Comparison of ENCODE assay signal across 8 cellular contexts in the genomic region with DNA sequence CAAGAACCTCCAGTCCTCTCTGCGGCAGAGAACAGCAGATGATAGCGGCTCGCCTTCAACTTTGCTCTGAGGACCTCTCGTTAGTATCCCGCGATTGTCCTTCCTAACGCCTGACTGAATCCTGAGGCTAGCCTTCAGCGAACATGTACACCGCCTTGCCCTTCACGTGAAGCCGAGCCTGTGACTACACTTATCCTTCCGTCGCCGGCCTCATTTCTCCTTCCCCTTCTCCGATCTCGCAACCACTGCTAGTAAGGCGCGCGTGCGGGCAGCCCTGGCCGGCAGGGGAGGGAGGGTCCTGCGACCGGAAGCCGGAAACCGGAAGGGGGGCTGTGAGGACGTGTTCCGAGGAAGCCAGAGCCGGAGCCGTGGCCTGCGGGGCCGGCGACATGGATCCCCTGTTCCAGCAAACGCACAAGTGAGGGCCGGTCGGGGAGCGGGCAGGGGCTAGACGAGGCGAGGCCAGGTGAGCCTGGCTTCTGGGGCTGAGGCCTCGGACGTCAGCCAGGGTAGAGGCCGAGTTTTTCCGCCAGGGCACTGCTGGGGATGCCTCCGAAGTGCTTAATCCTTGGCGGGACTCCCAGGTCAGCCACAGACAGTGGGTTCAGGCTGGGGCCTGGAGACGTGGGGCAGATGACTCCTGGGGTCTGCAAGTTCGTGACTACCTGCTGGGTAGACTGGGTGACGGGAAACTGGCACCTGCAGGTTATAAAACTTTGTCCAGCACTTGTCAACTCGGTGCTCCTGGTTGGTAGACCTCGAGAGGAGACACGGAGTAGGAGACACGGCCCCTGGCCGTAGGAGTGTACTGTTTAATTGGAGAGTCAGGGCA. TPM values are rescaled to one million over a fixed set of nuclear protein-coding genes. Genes with fewer than 3 reads are reported as not detected.
DNase-seq lines count a peak whose midpoint lies in the region; ATAC-seq, FAIRE-seq and TF ChIP-seq lines count a peak whose summit lies in the region.

A gene (plus strand): TSS at position 357 of the 832 bp plus-strand sequence. CDS start 33 bp downstream, at position 390.

- peak within 1 kb of the TSS; percentile 88 to 95 (median 92) for H3K4me3 Mint-ChIP-seq in T-cell

- TF ChIP-seq CTCF in heart left ventricle (IDR thresholded peaks at IDR 0.05): no peak
- peak in 3 of 6 experiments; percentile 18 to 36 (median 25) for TF ChIP-seq CTCF in upper lobe of left lung (IDR thresholded peaks at IDR 0.05)

- H3K36me3 Mint-ChIP-seq in T-cell: peaks cover 6% of the 10 kb centered on the region

- peak in 1 of 4 donors; percentile 3 for TF ChIP-seq EP300 in upper lobe of left lung (IDR thresholded peaks at IDR 0.05)

- H3K27me3 ChIP-seq in heart left ventricle (no peaks in the 10 kb centered on the region), upper lobe of left lung (no peaks in the 10 kb centered on the region)

- H3K27ac ChIP-seq in adipose tissue (ENCODE audit: low read depth, low read length) (peak within 1 kb of the TSS; percentile 92), heart left ventricle (peak within 1 kb of the TSS; percentile 91 to 100 (median 98)), upper lobe of left lung (peak within 1 kb of the TSS; percentile 92 to 98 (median 95))

- ATAC-seq in HG02798 (IDR thresholded peaks at IDR 0.05; ENCODE audit: poor library complexity, unreplicated experiment) (peak; percentile 95), T-cell (replicated peaks in 1 of 4) (peak; percentile 93 to 95 (median 95)), heart left ventricle (peak; percentile 95 to 99 (median 99)), upper lobe of left lung (ENCODE audit: low FRiP score in 2 of 2) (peak; percentile 98 to 99)

- H3K4me3 ChIP-seq in heart left ventricle (peak within 1 kb of the TSS; percentile 64 to 98 (median 80)), upper lobe of left lung (peak within 1 kb of the TSS; percentile 74 to 95 (median 80))

- 0 to 1% (median 0%) methylated on average over 46 to 52 of the region's 52 CpGs for WGBS in adipose tissue, 3 donors
- WGBS in heart left ventricle, 4 donors: 0% methylated on average over 33 to 52 of the region's 52 CpGs
- WGBS in upper lobe of left lung, 2 donors: 1% methylated on average over 41 to 45 of the region's 52 CpGs

- DNase-seq in GM12891 (ENCODE audit: insufficient read length, low spot score) (peak; percentile 87), NCI-H1436 (lab: John Stamatoyannopoulos, UW) (peak; percentile 97), T-cell (peak; percentile 73 to 97 (median 86)), heart left ventricle (peak; percentile 88 to 96 (median 93)), posterior vena cava (ENCODE audit: low spot score) (peak; percentile 98), upper lobe of left lung (peak; percentile 86 to 95)

- H3K4me1 Mint-ChIP-seq in T-cell: peaks cover 45 to 58% (median 55%) of the 10 kb centered on the region in 3 donors

- CTCF ChIA-PET in T-cell (lab: Charles Lee): no interaction called here

- no peaks in the 10 kb centered on the region for H3K27me3 Mint-ChIP-seq in T-cell

- peak within 1 kb of the TSS; percentile 100 for H3K27ac Mint-ChIP-seq in T-cell

- H3K9me3 Mint-ChIP-seq in T-cell: no peaks in the 10 kb centered on the region

- H3K4me1 ChIP-seq in heart left ventricle: peaks cover 0 to 47% (median 25%) of the 10 kb centered on the region in 12 donors
- H3K4me1 ChIP-seq in upper lobe of left lung: peaks cover 23 to 39% (median 30%) of the 10 kb centered on the region in 4 donors

- peaks cover 0 to 4% (median 0%) of the 10 kb centered on the region in 9 donors for H3K36me3 ChIP-seq in heart left ventricle
- no peaks in the 10 kb centered on the region for H3K36me3 ChIP-seq in upper lobe of left lung

- peak; percentile 96 for FAIRE-seq in GM12891 (lab: Jason Lieb, UNC)

- peak; percentile 96 for TF ChIP-seq POLR2A in GM12891 (IDR thresholded peaks at IDR 0.05; ENCODE audit: low read depth, low read length)
- peak in 1 of 2 donors; percentile 86 for TF ChIP-seq POLR2A in heart left ventricle (IDR thresholded peaks at IDR 0.05)
- TF ChIP-seq POLR2A in upper lobe of left lung (IDR thresholded peaks at IDR 0.05): peak; percentile 75 to 93 (median 86)

- H3K9me3 ChIP-seq in heart left ventricle (no peaks in the 10 kb centered on the region), upper lobe of left lung (no peaks in the 10 kb centered on the region)

- POLR2A ChIA-PET in T-cell (lab: Charles Lee): no interaction called here

- intact Hi-C loops in heart left ventricle (cut with DNase I): loop anchor here in 3 of 10 donors (1.0 to 5.0 kb wide), 2 partner anchors 81 to 144 kb away; no protein-coding TSS in a partner anchor
- intact Hi-C loops in posterior vena cava (cut with DNase I): no loop called here

TF ChIP-seq in GM12891, 5 proteins besides CTCF, POLR2A, EP300 and RAD21:
- TF ChIP-seq PAX5 (IDR thresholded peaks at IDR 0.05; ENCODE audit: insufficient read depth, low read length, severe bottlenecking) (no peak), POU2F2 (IDR thresholded peaks at IDR 0.05; ENCODE audit: low read depth, low read length) (peak; percentile 57), TAF1 (IDR thresholded peaks at IDR 0.05; ENCODE audit: low read depth, low read length) (peak; percentile 77), SPI1 (IDR thresholded peaks at IDR 0.05; ENCODE audit: low read depth, low read length) (0 out of 2 replicates have a peak, but pooled peaks have one; percentile 22), POLR2AphosphoS5 (IDR thresholded peaks at IDR 0.05; ENCODE audit: low read depth, low read length) (peak; percentile 97)
TF ChIP-seq in GM12891: peak in this region for 4.

RNA-seq across cellular contexts. Expression of the gene that starts here (rescaled TPM):
- polyA plus RNA-seq in GM12891 (2012; ENCODE audit: low read depth, missing spikeins): 23.9 TPM
- 10 to 100 TPM; 60.3 to 80.2 (median 74.1) TPM for total RNA-seq in T-cell
- polyA plus RNA-seq in adipose tissue: 10 to 100 TPM; 18.0 to 30.1 (median 25.7) TPM
- 10 to 100 TPM; 20.9 to 55.1 (median 38.4) TPM for total RNA-seq in heart left ventricle
- 10 to 100 TPM; 24.3 to 53.8 TPM for polyA plus RNA-seq in heart left ventricle
- total RNA-seq in posterior vena cava: 10 to 100 TPM; 52.0 to 56.1 TPM
- 10 to 100 TPM; 40.3 to 79.6 (median 50.8) TPM for total RNA-seq in upper lobe of left lung

Comparison
In these comparisons a context has a peak if more than half of its experiments do, and no peak if none do; other contexts are left out.
1. Peak in every context shown above with its lines: DNase-seq, ATAC-seq, H3K4me3 ChIP-seq and H3K27ac ChIP-seq.